In the genomic region with DNA sequence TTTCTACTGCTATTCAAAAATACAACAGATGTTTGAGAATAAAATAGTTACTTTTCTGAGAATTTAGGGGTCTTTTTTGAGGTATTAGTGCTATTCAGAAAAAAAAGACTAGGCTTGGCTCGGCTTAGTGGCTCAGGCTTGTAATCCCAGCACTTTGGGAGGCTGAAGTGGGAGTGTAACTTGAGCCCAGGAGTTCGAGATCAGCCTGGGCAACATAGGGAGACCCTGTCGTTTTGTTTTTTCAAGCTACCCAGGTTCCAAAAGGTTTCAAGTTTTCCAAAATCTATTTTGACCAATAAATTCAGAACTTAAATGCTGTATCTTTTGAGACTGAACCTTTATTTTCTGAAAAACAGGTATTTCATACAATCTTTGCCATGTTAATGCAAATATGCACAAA, we compare ENCODE assay signal across 10 cellular contexts. TPM values are rescaled to one million over a fixed set of nuclear protein-coding genes. Genes with fewer than 3 reads are reported as not detected.
A peak's percentile ranks its signal among the peaks of the same experiment; 100 is the strongest.
DNase-seq lines count a peak whose midpoint lies in the region; ATAC-seq and TF ChIP-seq lines count a peak whose summit lies in the region.
"Had no signal": no experiment of that assay in that cellular context is flagged by ENCODE, and none has a peak within 500 bp of the region (broad histone marks: within the 10 kb centered on the region; RNA-seq: fewer than 3 reads in every experiment).

No MANE protein-coding gene starts in this region.

- peaks cover 11% of the 10 kb centered on the region for H3K4me1 ChIP-seq in cardiac muscle cell (ENCODE audit: low read depth)
- peaks cover 31% of the 10 kb centered on the region for H3K4me1 ChIP-seq in iPS-18a (ENCODE audit: control insufficient read depth, low read depth, low read length)
- peaks cover 0 to 21% (median 12%) of the 10 kb centered on the region in 4 donors for H3K4me1 ChIP-seq in tibial artery
- peaks cover 5% of the 10 kb centered on the region for H3K4me1 ChIP-seq in prostate gland (replicated peaks)

- no peaks in the 10 kb centered on the region for H3K9me3 Mint-ChIP-seq in activated CD4-positive, alpha-beta memory T cell treated with anti-CD3 and anti-CD28 coated beads for 36 hours

- peaks cover 2% of the 10 kb centered on the region for H3K27me3 Mint-ChIP-seq in activated CD4-positive, alpha-beta memory T cell treated with anti-CD3 and anti-CD28 coated beads for 36 hours

- H3K27me3 ChIP-seq in cardiac muscle cell (no peaks in the 10 kb centered on the region), iPS-18a (ENCODE audit: control insufficient read depth, insufficient read depth, low read length) (no peaks in the 10 kb centered on the region), tibial artery (no peaks in the 10 kb centered on the region), prostate gland (replicated peaks; ENCODE audit: insufficient read depth) (no peaks in the 10 kb centered on the region)

- H3K27ac ChIP-seq in cardiac muscle cell (peak overlapping the region; percentile 72), iPS-18a (ENCODE audit: low read length) (peak overlapping the region; percentile 42), tibial artery (peak overlapping the region; percentile 14 to 43), prostate gland (peak overlapping the region in 1 of 2 donors; percentile 0)

- H3K9me3 ChIP-seq in cardiac muscle cell (ENCODE audit: low read depth) (no peaks in the 10 kb centered on the region), iPS-18a (ENCODE audit: control insufficient read depth, low read depth, low read length) (no peaks in the 10 kb centered on the region), tibial artery (no peaks in the 10 kb centered on the region), prostate gland (no peaks in the 10 kb centered on the region)

- 52% methylated on average over 3 of the region's 3 CpGs for WGBS in prostate gland

- H3K36me3 ChIP-seq in cardiac muscle cell: peaks cover 18% of the 10 kb centered on the region
- H3K36me3 ChIP-seq in iPS-18a (ENCODE audit: control insufficient read depth, low read depth, low read length): peaks cover 25% of the 10 kb centered on the region
- peaks cover 17 to 28% (median 18%) of the 10 kb centered on the region in 3 donors for H3K36me3 ChIP-seq in tibial artery
- no peaks in the 10 kb centered on the region for H3K36me3 ChIP-seq in prostate gland

- POLR2A ChIA-PET in activated CD4-positive, alpha-beta memory T cell treated with anti-CD3 and anti-CD28 coated beads for 36 hours (lab: Charles Lee): interaction anchor here (0.7 to 7.2 kb wide), 3 partner anchors 15 to 40 kb away, joined by 3 to 126 read pairs (median 4); partner anchors contain the start of gene RPS15A

- TF ChIP-seq CTCF in cardiac muscle cell (IDR thresholded peaks at IDR 0.05; ENCODE audit: low read depth, low read length) (no peak), tibial artery (IDR thresholded peaks at IDR 0.05) (no peak), prostate gland (IDR thresholded peaks at IDR 0.05) (no peak)

- no peak for DNase-seq in cardiac muscle cell (ENCODE audit: low read depth in 1 of 2, low spot score in 1 of 2)
- DNase-seq in Right ventricle myocardium superior: no peak
- no peak for DNase-seq in activated CD4-positive, alpha-beta memory T cell treated with anti-CD3 and anti-CD28 coated beads for 36 hours
- DNase-seq in tibial artery: no peak
- DNase-seq in prostate gland (ENCODE audit: low spot score): no peak
- DNase-seq in stimulated activated naive CD4-positive, alpha-beta T cell (lab: John Stamatoyannopoulos, UW): no peak
- DNase-seq: activated effector memory CD4-positive, alpha-beta T cell treated with Interleukin-2 at 50 U/mL for 16 hours; SHP77 had no signal

- ATAC-seq in Right ventricle myocardium superior (ENCODE audit: poor library complexity): no peak
- no peak for ATAC-seq in HG02642 (IDR thresholded peaks at IDR 0.05; ENCODE audit: poor library complexity, unreplicated experiment)

- peaks cover 40% of the 10 kb centered on the region for H3K36me3 Mint-ChIP-seq in activated CD4-positive, alpha-beta memory T cell treated with anti-CD3 and anti-CD28 coated beads for 36 hours

- intact Hi-C loops in Right ventricle myocardium superior (cut with DNase I): no loop called here
- intact Hi-C loops in activated CD4-positive, alpha-beta memory T cell treated with anti-CD3 and anti-CD28 coated beads for 36 hours (cut with micrococcal nuclease): loop anchor here (5.0 kb wide), 2 partner anchors 33 to 718 kb away; partner anchors contain the start of genes CCP110 and GDE1
- intact Hi-C loops in tibial artery (cut with DNase I; ENCODE audit: low total_unique reads): loop anchor here (5.0 kb wide), 1 partner anchor 163 kb away; no protein-coding TSS in a partner anchor
- intact Hi-C loops in prostate gland (cut with DNase I): no loop called here

- no peak for TF ChIP-seq POLR2A in prostate gland (IDR thresholded peaks at IDR 0.05)

- peaks cover 40% of the 10 kb centered on the region for H3K4me1 Mint-ChIP-seq in activated CD4-positive, alpha-beta memory T cell treated with anti-CD3 and anti-CD28 coated beads for 36 hours (ENCODE audit: low read depth)

- H3K27ac Mint-ChIP-seq in activated CD4-positive, alpha-beta memory T cell treated with anti-CD3 and anti-CD28 coated beads for 36 hours: peak overlapping the region; percentile 92

- no peak overlapping the region for H3K4me3 Mint-ChIP-seq in activated CD4-positive, alpha-beta memory T cell treated with anti-CD3 and anti-CD28 coated beads for 36 hours

- CTCF ChIA-PET in activated CD4-positive, alpha-beta memory T cell treated with anti-CD3 and anti-CD28 coated beads for 36 hours (lab: Charles Lee): interaction anchor here (0.7 to 1.3 kb wide), 3 partner anchors 11 to 127 kb away, joined by 3 to 5 read pairs (median 4); no protein-coding TSS in a partner anchor

- H3K4me3 ChIP-seq in cardiac muscle cell (no peak overlapping the region), iPS-18a (ENCODE audit: low read length) (peak overlapping the region; percentile 16), tibial artery (no peak overlapping the region), prostate gland (no peak overlapping the region)

- peak overlapping the region; percentile 40 for H3K9ac ChIP-seq in iPS-18a (ENCODE audit: low read length)

RNA-seq across cellular contexts. Expression of gene ARL6IP1, which starts 3.2 kb away (rescaled TPM):
- total RNA-seq in cardiac muscle cell (77.6 and 195 TPM in 2 replicates), Right ventricle myocardium superior (21.0 TPM), prostate gland (100 to 1,000 TPM; 226 to 298 TPM)
- 77.4 and 232 TPM in 2 replicates for polyA plus RNA-seq in cardiac muscle cell
- 100 to 1,000 TPM; 110 to 125 TPM for total RNA-seq in activated CD4-positive, alpha-beta memory T cell treated with anti-CD3 and anti-CD28 coated beads for 36 hours

RNA-seq across cellular contexts. Expression of gene RPS15A, which starts 14.4 kb away (rescaled TPM):
- total RNA-seq in cardiac muscle cell (1,850 and 2,098 TPM in 2 replicates), Right ventricle myocardium superior (632 TPM), prostate gland (1,000 to 10,000 TPM in 1 of 2 donors, 100 to 1,000 TPM in 1; 836 to 2,411 TPM)
- 547 and 611 TPM in 2 replicates for polyA plus RNA-seq in cardiac muscle cell
- total RNA-seq in activated CD4-positive, alpha-beta memory T cell treated with anti-CD3 and anti-CD28 coated beads for 36 hours: 1,000 to 10,000 TPM; 2,060 to 2,087 TPM

Comparison
In these comparisons a context has a peak if more than half of its experiments do, and no peak if none do; other contexts are left out.
1. intact Hi-C loops: an anchor here in activated CD4-positive, alpha-beta memory T cell treated with anti-CD3 and anti-CD28 coated beads for 36 hours (5.0 kb wide) and tibial artery (5.0 kb wide); none called in Right ventricle myocardium superior and prostate gland.